3 cellular contexts compared by ENCODE assay signal in the genomic region with DNA sequence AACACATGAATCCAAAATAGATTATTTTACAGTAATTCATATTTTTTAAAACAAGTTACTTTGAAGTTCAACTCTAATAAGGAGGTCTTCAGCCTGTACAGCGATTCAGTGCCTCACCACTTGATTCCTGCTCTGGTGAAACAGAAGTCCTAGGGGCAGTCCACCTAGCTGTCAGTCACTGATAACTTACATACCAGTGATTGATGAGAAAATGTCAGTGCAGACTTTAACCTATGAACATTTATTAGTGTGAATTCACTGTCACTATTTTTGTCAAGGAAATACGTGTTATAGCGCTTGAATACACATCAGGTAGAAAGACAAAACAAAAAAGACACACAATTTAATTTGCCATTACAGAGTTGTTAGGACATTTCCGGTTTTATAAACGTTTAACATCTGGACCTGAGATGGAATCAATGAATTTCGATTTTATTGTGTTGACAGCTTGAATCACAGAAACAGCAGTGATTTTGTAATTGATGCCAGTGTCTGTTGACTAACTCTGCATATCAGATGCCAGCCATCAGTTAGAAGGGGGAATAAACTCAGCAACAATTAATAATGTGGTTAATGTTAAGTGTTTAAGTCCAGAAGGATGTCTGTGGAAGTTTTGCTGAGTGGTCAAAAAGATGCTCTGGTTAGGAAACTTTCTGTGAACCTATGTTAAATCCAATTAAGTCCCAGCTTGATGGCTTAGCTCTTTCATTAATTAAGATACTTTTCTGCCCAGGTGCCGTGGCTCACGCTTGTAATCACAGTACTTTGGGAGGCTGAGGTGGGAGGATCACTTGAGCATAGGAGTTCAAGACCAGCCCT.
TF ChIP-seq lines count a peak whose summit lies in the region.

No MANE protein-coding gene starts in this region.

TF ChIP-seq in HEK293T, 16 proteins besides CTCF, POLR2A, EP300 and RAD21:
- TF ChIP-seq, protein P1, sequence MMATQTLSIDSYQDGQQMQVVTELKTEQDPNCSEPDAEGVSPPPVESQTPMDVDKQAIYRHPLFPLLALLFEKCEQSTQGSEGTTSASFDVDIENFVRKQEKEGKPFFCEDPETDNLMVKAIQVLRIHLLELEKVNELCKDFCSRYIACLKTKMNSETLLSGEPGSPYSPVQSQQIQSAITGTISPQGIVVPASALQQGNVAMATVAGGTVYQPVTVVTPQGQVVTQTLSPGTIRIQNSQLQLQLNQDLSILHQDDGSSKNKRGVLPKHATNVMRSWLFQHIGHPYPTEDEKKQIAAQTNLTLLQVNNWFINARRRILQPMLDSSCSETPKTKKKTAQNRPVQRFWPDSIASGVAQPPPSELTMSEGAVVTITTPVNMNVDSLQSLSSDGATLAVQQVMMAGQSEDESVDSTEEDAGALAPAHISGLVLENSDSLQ (IDR thresholded peaks at IDR 0.05), result peak; percentile 63
- TF ChIP-seq FOXA1 (IDR thresholded peaks at IDR 0.05), result no peak

TF ChIP-seq in SK-N-SH, 30 proteins besides CTCF, POLR2A, EP300 and RAD21:
- no peak for TF ChIP-seq GABPA (IDR thresholded peaks at IDR 0.05; ENCODE audit: low read depth)
- peak; percentile 34 for TF ChIP-seq GATA2 (CRISPR knock-in tag; IDR thresholded peaks at IDR 0.05)

TF ChIP-seq in HepG2, 621 proteins besides CTCF, POLR2A, EP300 and RAD21:
- no peak for TF ChIP-seq DRAP1 (CRISPR knock-in tag; IDR thresholded peaks at IDR 0.05)
- TF ChIP-seq PHF21A (CRISPR knock-in tag; IDR thresholded peaks at IDR 0.05), result no peak
- peak; percentile 86 for TF ChIP-seq MAFF (IDR thresholded peaks at IDR 0.05; ENCODE audit: low read depth, low read length)
- TF ChIP-seq ZNF530 (CRISPR knock-in tag; IDR thresholded peaks at IDR 0.05; ENCODE audit: low read depth), result no peak
- TF ChIP-seq, protein P2, sequence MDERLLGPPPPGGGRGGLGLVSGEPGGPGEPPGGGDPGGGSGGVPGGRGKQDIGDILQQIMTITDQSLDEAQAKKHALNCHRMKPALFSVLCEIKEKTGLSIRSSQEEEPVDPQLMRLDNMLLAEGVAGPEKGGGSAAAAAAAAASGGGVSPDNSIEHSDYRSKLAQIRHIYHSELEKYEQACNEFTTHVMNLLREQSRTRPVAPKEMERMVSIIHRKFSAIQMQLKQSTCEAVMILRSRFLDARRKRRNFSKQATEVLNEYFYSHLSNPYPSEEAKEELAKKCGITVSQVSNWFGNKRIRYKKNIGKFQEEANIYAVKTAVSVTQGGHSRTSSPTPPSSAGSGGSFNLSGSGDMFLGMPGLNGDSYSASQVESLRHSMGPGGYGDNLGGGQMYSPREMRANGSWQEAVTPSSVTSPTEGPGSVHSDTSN (CRISPR knock-in tag; IDR thresholded peaks at IDR 0.05), result peak; percentile 67
- no peak for TF ChIP-seq CHD2 (IDR thresholded peaks at IDR 0.05; ENCODE audit: low read depth, low read length)
- no peak for TF ChIP-seq FLYWCH1 (CRISPR knock-in tag; IDR thresholded peaks at IDR 0.05)
- TF ChIP-seq HNF4G (IDR thresholded peaks at IDR 0.05; ENCODE audit: borderline replicate concordance, low read depth, low read length), result no peak
- TF ChIP-seq HNF4G (CRISPR knock-in tag; IDR thresholded peaks at IDR 0.05; ENCODE audit: borderline replicate concordance, low read depth), result no peak
- no peak for TF ChIP-seq ZNF276 (CRISPR knock-in tag; IDR thresholded peaks at IDR 0.05; ENCODE audit: low read depth)
- no peak for TF ChIP-seq JUND (CRISPR knock-in tag; IDR thresholded peaks at IDR 0.05)
- TF ChIP-seq, protein P3, sequence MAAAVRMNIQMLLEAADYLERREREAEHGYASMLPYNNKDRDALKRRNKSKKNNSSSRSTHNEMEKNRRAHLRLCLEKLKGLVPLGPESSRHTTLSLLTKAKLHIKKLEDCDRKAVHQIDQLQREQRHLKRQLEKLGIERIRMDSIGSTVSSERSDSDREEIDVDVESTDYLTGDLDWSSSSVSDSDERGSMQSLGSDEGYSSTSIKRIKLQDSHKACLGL (CRISPR knock-in tag; IDR thresholded peaks at IDR 0.05), result no peak
- TF ChIP-seq MAFK (conservative IDR thresholded peaks at IDR 0.05 in 1 of 2, IDR thresholded peaks at IDR 0.05 in 1 of 2; ENCODE audit: low read length in 2 of 2), result peak; percentile 78 to 88
- TF ChIP-seq WIZ (CRISPR knock-in tag; IDR thresholded peaks at IDR 0.05), result no peak
- TF ChIP-seq GZF1 (CRISPR knock-in tag; IDR thresholded peaks at IDR 0.05), result no peak
TF ChIP-seq in HepG2: peak in this region for 3.
